ENCODE assay signal across 23 cellular contexts in genomic region chrX:78066110-78066509, GRCh38. TPM values are rescaled to one million over a fixed set of nuclear protein-coding genes. Genes with fewer than 3 reads are reported as not detected.
DNase-seq lines count a peak whose midpoint lies in the region; ATAC-seq and TF ChIP-seq lines count a peak whose summit lies in the region.
"Had no signal": no experiment of that assay in that cellular context is flagged by ENCODE, and none has a peak within 500 bp of the region (broad histone marks: within the 10 kb centered on the region; RNA-seq: fewer than 3 reads in every experiment).

No MANE protein-coding gene starts in this region.

- H3K4me3 ChIP-seq in GM08714 (ENCODE audit: low read length) (peak overlapping the region; percentile 17; the same call in 1 of the 2 replicates), gastrocnemius medialis (no peak overlapping the region)
- H3K4me3 ChIP-seq: spleen, vagina had no signal

- no peaks in the 10 kb centered on the region for H3K27me3 Mint-ChIP-seq in type B pancreatic cell
- H3K27me3 Mint-ChIP-seq: activated B cell treated with CpG ODN at 0.5 μM for 24 hours; activated CD4-positive, alpha-beta memory T cell treated with anti-CD3 and anti-CD28 coated beads, Interleukin-2, amount 10 ng/mL, durations not matched to agents 7 days and 5 days had no signal

- in situ Hi-C loops in gastrocnemius medialis (cut with MboI; ENCODE audit: low sequenced_read_pairs in 4 of 4) = no loop called here

- H3K36me3 Mint-ChIP-seq in type B pancreatic cell = no peaks in the 10 kb centered on the region

- TF ChIP-seq CTCF in gastrocnemius medialis (IDR thresholded peaks at IDR 0.05 in 4 of 5, conservative IDR thresholded peaks at IDR 0.05 in 1 of 5) (no peak), type B pancreatic cell (conservative IDR thresholded peaks at IDR 0.05) (no peak)

- no peak overlapping the region for H3K27ac Mint-ChIP-seq in type B pancreatic cell

- H3K27me3 ChIP-seq in gastrocnemius medialis = no peaks in the 10 kb centered on the region
- H3K27me3 ChIP-seq: spleen, vagina had no signal

- ATAC-seq in esophagus mucosa (peak; percentile 51), gastrocnemius medialis (no peak)

- peaks cover 0 to 11% of the 10 kb centered on the region in 2 donors for H3K4me1 ChIP-seq in gastrocnemius medialis
- H3K4me1 ChIP-seq: spleen, vagina had no signal

- intact Hi-C loops in gastrocnemius medialis (cut with DNase I; ENCODE audit: low total_unique reads) = no loop called here

- no peak overlapping the region for H3K4me3 Mint-ChIP-seq in type B pancreatic cell
- H3K4me3 Mint-ChIP-seq: activated B cell treated with CpG ODN at 0.5 μM for 24 hours; activated CD4-positive, alpha-beta memory T cell treated with anti-CD3 and anti-CD28 coated beads, Interleukin-2, amount 10 ng/mL, durations not matched to agents 7 days and 5 days had no signal

- no peaks in the 10 kb centered on the region for H3K36me3 ChIP-seq in gastrocnemius medialis
- H3K36me3 ChIP-seq: spleen, vagina had no signal

- H3K9me3 ChIP-seq in gastrocnemius medialis = no peaks in the 10 kb centered on the region

- DNase-seq in RPMI7951 (ENCODE audit: low read depth) (peak; percentile 27), gastrocnemius medialis (no peak), ureter (ENCODE audit: low spot score) (no peak), NCI-H2081 treated with DMSO at 0.1 percent for 48 hours (lab: John Stamatoyannopoulos, UW) (no peak), type B pancreatic cell (ENCODE audit: extremely low spot score, unreplicated experiment) (no peak)
- no peak for DNase-seq in effector CD4-positive, alpha-beta T cell
- DNase-seq: activated B cell treated with CpG ODN at 0.5 μM for 24 hours; activated CD4-positive, alpha-beta memory T cell treated with anti-CD3 and anti-CD28 coated beads, Interleukin-2, amount 10 ng/mL, durations not matched to agents 7 days and 5 days; activated T-cell treated with anti-CD3 and anti-CD28 coated beads for 4 hours; DMS 273 treated with DMSO at 0.1 percent for 48 hours; effector CD8-positive, alpha-beta T cell; GOT3; mammary epithelial cell; NCI-H1048; NCI-H2081; retina; spleen; stimulated activated CD4-positive, alpha-beta T cell treated with anti-CD3 and anti-CD28 coated beads, Interleukin-4, amount 100 ng/mL, for 4 hours had no signal

- H3K27ac ChIP-seq in gastrocnemius medialis = peak overlapping the region in 3 of 4 donors; percentile 67 to 74 (median 72)
- H3K27ac ChIP-seq: KMS-11, RWPE1, spleen, vagina had no signal

- H3K4me1 Mint-ChIP-seq in type B pancreatic cell (ENCODE audit: unreplicated experiment) = no peaks in the 10 kb centered on the region

- H3K9me3 Mint-ChIP-seq in type B pancreatic cell = peaks cover 5% of the 10 kb centered on the region

- no peak for TF ChIP-seq POLR2A in gastrocnemius medialis (IDR thresholded peaks at IDR 0.05)

RNA-seq across cellular contexts. Expression of gene PGK1, which starts 37.9 kb away (rescaled TPM):
- total RNA-seq in RPMI7951 (2014; rRNA removed; shearing (Covaris generic)) = 1,280 and 1,342 TPM in 2 replicates
- total RNA-seq in esophagus mucosa (398 TPM), gastrocnemius medialis (100 to 1,000 TPM; 220 to 392 (median 310) TPM), ureter (359 TPM), type B pancreatic cell (ENCODE audit: low replicate concordance) (203 and 228 TPM in 2 replicates)
